9 cellular contexts compared by ENCODE assay signal in genomic region chr1:84700065-84700464, GRCh38. TPM values are rescaled to one million over a fixed set of nuclear protein-coding genes. Genes with fewer than 3 reads are reported as not detected.
DNase-seq lines count a peak whose midpoint lies in the region; ATAC-seq and TF ChIP-seq lines count a peak whose summit lies in the region.
"Had no signal": no experiment of that assay in that cellular context is flagged by ENCODE, and none has a peak within 500 bp of the region (broad histone marks: within the 10 kb centered on the region; RNA-seq: fewer than 3 reads in every experiment).

No MANE protein-coding gene starts in this region.

- H3K27me3 ChIP-seq in OCI-LY3 (ENCODE audit: low read depth, low read length) (no peaks in the 10 kb centered on the region), smooth muscle cell (ENCODE audit: low read depth) (no peaks in the 10 kb centered on the region), heart right ventricle (no peaks in the 10 kb centered on the region)

- H3K36me3 ChIP-seq in OCI-LY3 (replicated peaks; ENCODE audit: low read depth, low read length) (no peaks in the 10 kb centered on the region), smooth muscle cell (ENCODE audit: low read depth) (no peaks in the 10 kb centered on the region), heart right ventricle (no peaks in the 10 kb centered on the region)

- ATAC-seq in GM19395 (IDR thresholded peaks at IDR 0.05; ENCODE audit: unreplicated experiment) (peak; percentile 87), HG03025 (IDR thresholded peaks at IDR 0.05; ENCODE audit: low FRiP score, unreplicated experiment) (peak; percentile 93), heart right ventricle (no peak)
- ATAC-seq: right cardiac atrium had no signal

- H3K9me3 ChIP-seq in OCI-LY3 (ENCODE audit: insufficient read depth, low read length) (no peaks in the 10 kb centered on the region), smooth muscle cell (replicated peaks; ENCODE audit: low read depth) (no peaks in the 10 kb centered on the region), heart right ventricle (no peaks in the 10 kb centered on the region)

- H3K4me1 ChIP-seq in OCI-LY3 (ENCODE audit: low read length), result peaks cover 9% of the 10 kb centered on the region
- H3K4me1 ChIP-seq in smooth muscle cell (ENCODE audit: low read depth), result peaks cover 30% of the 10 kb centered on the region
- peaks cover 0 to 32% (median 0%) of the 10 kb centered on the region in 9 donors for H3K4me1 ChIP-seq in heart right ventricle

- H3K27ac ChIP-seq in OCI-LY3 (ENCODE audit: low read length), result no peak overlapping the region
- H3K27ac ChIP-seq in smooth muscle cell (ENCODE audit: low read depth), result peak overlapping the region; percentile 63
- H3K27ac ChIP-seq in heart right ventricle, result no peak overlapping the region

- H4K20me1 ChIP-seq in OCI-LY3 (ENCODE audit: insufficient read depth, low read length) (no peaks in the 10 kb centered on the region), smooth muscle cell (ENCODE audit: low read depth) (no peaks in the 10 kb centered on the region)

- H3K4me3 ChIP-seq in OCI-LY3 (ENCODE audit: low read length) (no peak overlapping the region), smooth muscle cell (no peak overlapping the region), heart right ventricle (no peak overlapping the region)

- peaks cover 29% of the 10 kb centered on the region for H3F3A ChIP-seq in smooth muscle cell (ENCODE audit: low read depth)

- H3K79me2 ChIP-seq in OCI-LY3 (ENCODE audit: low read length) (no peaks in the 10 kb centered on the region), smooth muscle cell (ENCODE audit: low read depth) (no peaks in the 10 kb centered on the region)

- intact Hi-C loops in heart right ventricle (cut with DNase I), result no loop called here

- WGBS in smooth muscle cell (ENCODE audit: low lambda C conversion rate), result 65% methylated on average over 1 of the region's 1 CpG
- 72 to 73% methylated on average over 1 of the region's 1 CpG for WGBS in heart right ventricle, 2 donors

- peak overlapping the region; percentile 51 for H3K4me2 ChIP-seq in OCI-LY3 (ENCODE audit: low read length)
- peak overlapping the region; percentile 87 for H3K4me2 ChIP-seq in smooth muscle cell

- H2AFZ ChIP-seq in OCI-LY3 (ENCODE audit: low read depth, low read length) (peak overlapping the region; percentile 36), smooth muscle cell (ENCODE audit: low read depth) (peak overlapping the region; percentile 45)

- TF ChIP-seq CTCF in OCI-LY3 (IDR thresholded peaks at IDR 0.05; ENCODE audit: low read depth, low read length) (no peak), smooth muscle cell (IDR thresholded peaks at IDR 0.05; ENCODE audit: borderline replicate concordance, insufficient read depth, poor library complexity, severe bottlenecking) (no peak), heart right ventricle (IDR thresholded peaks at IDR 0.05) (no peak)

- DNase-seq in smooth muscle cell (lab: John Stamatoyannopoulos, UW; ENCODE audit: unreplicated experiment) (no peak), T-helper 9 cell (no peak), cortex of kidney (lab: John Stamatoyannopoulos, UW) (no peak), heart right ventricle (no peak)
- DNase-seq: islet precursor cell, right cardiac atrium had no signal

- H3K9ac ChIP-seq in OCI-LY3 (ENCODE audit: low read length) (no peak overlapping the region), smooth muscle cell (ENCODE audit: low read depth) (no peak overlapping the region)

RNA-seq across cellular contexts. Expression of gene SSX2IP, which starts 9.8 kb away (rescaled TPM):
- total RNA-seq in smooth muscle cell (60.9 and 69.7 TPM in 2 replicates), heart right ventricle (10 to 100 TPM in 8 of 10 donors, 1 to 10 TPM in 2; 6.3 to 14.9 (median 11.2) TPM)
- polyA plus RNA-seq in smooth muscle cell (22.4 and 27.4 TPM in 2 replicates), heart right ventricle (1 to 10 TPM; 2.9 to 4.3 TPM)

Comparison
In these comparisons a context has a peak if more than half of its experiments do, and no peak if none do; other contexts are left out.
1. ATAC-seq: peak in GM19395 (single experiment) and HG03025 (single experiment); none in heart right ventricle (0 of 8).